In the genomic region with DNA sequence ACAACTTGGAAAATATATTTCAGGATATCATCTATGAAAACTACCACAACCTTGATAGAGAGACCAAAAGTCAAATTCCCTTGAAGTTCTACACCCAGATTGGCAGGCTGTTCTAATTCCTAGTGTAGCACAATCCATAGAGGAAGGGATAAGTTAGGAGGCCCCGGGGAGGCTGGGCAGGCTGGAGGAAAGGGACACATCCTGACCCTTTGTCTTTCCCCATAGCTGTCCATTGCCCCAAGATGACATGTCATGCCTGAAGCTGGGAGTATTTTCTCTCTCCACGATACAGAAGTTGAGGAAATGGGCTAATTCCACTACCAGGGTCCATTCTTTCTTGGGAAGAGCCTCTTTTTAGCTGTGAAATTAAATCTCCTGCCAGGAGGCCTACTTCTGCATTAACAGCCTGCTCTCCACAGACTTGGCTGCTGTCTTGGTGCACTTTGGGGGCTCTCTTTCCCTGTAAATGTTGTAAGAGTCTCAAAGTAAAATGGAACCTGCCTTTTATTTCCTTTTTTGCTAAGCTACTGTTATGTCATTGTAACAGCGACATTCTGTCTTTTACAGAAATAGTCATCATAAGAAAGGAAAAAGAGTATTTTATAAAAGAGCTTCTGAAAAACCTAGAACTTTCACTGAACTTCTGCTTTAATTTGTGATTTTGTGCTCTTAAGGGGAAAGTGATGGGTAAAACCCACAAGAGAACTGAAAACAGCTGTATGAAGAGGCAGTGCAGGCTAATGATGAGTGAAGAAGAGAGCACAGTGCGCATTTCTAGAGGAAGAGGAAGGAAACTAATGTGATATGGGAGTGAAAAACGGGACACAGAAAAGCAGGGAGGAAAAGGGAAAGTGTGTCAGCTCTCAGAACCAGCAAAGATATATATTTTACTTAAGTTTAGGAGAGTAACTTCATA, we compare ENCODE assay signal across 9 cellular contexts. TPM values are rescaled to one million over a fixed set of nuclear protein-coding genes. Genes with fewer than 3 reads are reported as not detected.
DNase-seq lines count a peak whose midpoint lies in the region; ATAC-seq, FAIRE-seq and TF ChIP-seq lines count a peak whose summit lies in the region.
"Not testable (repeated sequence)": the region's sequence is repeated elsewhere in the genome, so short reads cannot be mapped to it uniquely, and the experiment has no call there.
"Had no signal": no experiment of that assay in that cellular context is flagged by ENCODE, and none has a peak within 500 bp of the region (broad histone marks: within the 10 kb centered on the region; RNA-seq: fewer than 3 reads in every experiment).

No MANE protein-coding gene starts in this region.

- H3K27ac ChIP-seq in DND-41 (ENCODE audit: low read length), result not testable (repeated sequence)

- H3K4me3 ChIP-seq in DND-41 (ENCODE audit: low read depth in 1 of 2, low read length in 2 of 2); astrocyte of the cerebellum (ENCODE audit: low read depth, low read length): not testable (repeated sequence)

- not testable (repeated sequence) for H3K36me3 ChIP-seq in DND-41 (ENCODE audit: insufficient read depth, low read length)

- not testable (repeated sequence) for H3K4me1 ChIP-seq in DND-41 (ENCODE audit: insufficient read depth, low read length)

- ATAC-seq in DND-41 (ENCODE audit: insufficient read depth, low read depth) (peak; percentile 60; the same call in 2 of the 3 replicates), HG03575 (IDR thresholded peaks at IDR 0.05; ENCODE audit: extremely low read depth, insufficient number of reproducible peaks, low FRiP score, unreplicated experiment) (peak; percentile 66)
- peak; percentile 60 for ATAC-seq in stimulated activated effector memory CD8-positive, alpha-beta T cell treated with anti-CD3 and anti-CD28 coated beads, Interleukin-12 subunit alpha, Interleukin-12 subunit beta, amount 100 ng/mL, for 72 hours

- not testable (repeated sequence) for H3K27me3 ChIP-seq in DND-41 (ENCODE audit: insufficient read depth, low read length, poor library complexity)

- not testable (repeated sequence) for H3K9me3 ChIP-seq in DND-41 (ENCODE audit: insufficient read depth, low read length, severe bottlenecking)

- H3K9me3 Mint-ChIP-seq in HFFc6; stimulated activated effector memory CD8-positive, alpha-beta T cell treated with anti-CD3 and anti-CD28 coated beads, Interleukin-12 subunit alpha, Interleukin-12 subunit beta, amount 100 ng/mL, for 72 hours: not testable (repeated sequence)

- in situ Hi-C loops in astrocyte of the cerebellum (cut with HindIII; ENCODE audit: low sequenced_read_pairs), result not testable (repeated sequence)

- DNase-seq in DND-41; GM19239 (ENCODE audit: insufficient read length, low spot score); HFFc6; astrocyte of the cerebellum (ENCODE audit: low read depth); stimulated activated effector memory CD8-positive, alpha-beta T cell treated with anti-CD3 and anti-CD28 coated beads, Interleukin-12 subunit alpha, Interleukin-12 subunit beta, amount 100 ng/mL, for 72 hours (ENCODE audit: low spot score in 2 of 2): not testable (repeated sequence)
- DNase-seq in RKO (ENCODE audit: low spot score) (peak; percentile 2), iPS-NIHi7 (ENCODE audit: extremely low spot score) (peak; percentile 14)

- not testable (repeated sequence) for H3K4me1 Mint-ChIP-seq in HFFc6 (ENCODE audit: low read depth); stimulated activated effector memory CD8-positive, alpha-beta T cell treated with anti-CD3 and anti-CD28 coated beads, Interleukin-12 subunit alpha, Interleukin-12 subunit beta, amount 100 ng/mL, for 72 hours

- H3K9ac ChIP-seq in DND-41 (ENCODE audit: low read depth, low read length), result not testable (repeated sequence)

- H3K4me3 Mint-ChIP-seq in HFFc6, result 0 out of 2 replicates have a peak overlapping the region, but pooled peaks have one; percentile 1
- H3K4me3 Mint-ChIP-seq in stimulated activated effector memory CD8-positive, alpha-beta T cell treated with anti-CD3 and anti-CD28 coated beads, Interleukin-12 subunit alpha, Interleukin-12 subunit beta, amount 100 ng/mL, for 72 hours, result not testable (repeated sequence)

- not testable (repeated sequence) for H3K36me3 Mint-ChIP-seq in HFFc6 (ENCODE audit: low read depth); stimulated activated effector memory CD8-positive, alpha-beta T cell treated with anti-CD3 and anti-CD28 coated beads, Interleukin-12 subunit alpha, Interleukin-12 subunit beta, amount 100 ng/mL, for 72 hours

- TF ChIP-seq CTCF in DND-41 (IDR thresholded peaks at IDR 0.05; ENCODE audit: borderline replicate concordance, extremely low read depth, low read length, poor library complexity, severe bottlenecking), result peak; percentile 64
- peak; percentile 56 for TF ChIP-seq CTCF in HFFc6 (IDR thresholded peaks at IDR 0.05)
- peak; percentile 50 for TF ChIP-seq CTCF in astrocyte of the cerebellum (IDR thresholded peaks at IDR 0.05; ENCODE audit: low read depth, low read length, missing control alignments)

- peaks cover 23% of the 10 kb centered on the region for H3K27me3 Mint-ChIP-seq in HFFc6 (ENCODE audit: insufficient read depth)

- FAIRE-seq in GM19239 (lab: Jason Lieb, UNC), result peak; percentile 72

- H3K79me2 ChIP-seq in DND-41 (ENCODE audit: insufficient read depth, low read length), result not testable (repeated sequence)

- H3K27ac Mint-ChIP-seq in HFFc6; stimulated activated effector memory CD8-positive, alpha-beta T cell treated with anti-CD3 and anti-CD28 coated beads, Interleukin-12 subunit alpha, Interleukin-12 subunit beta, amount 100 ng/mL, for 72 hours: not testable (repeated sequence)

- H3K4me2 ChIP-seq in DND-41 (ENCODE audit: insufficient read depth, low read length), result not testable (repeated sequence)

- not testable (repeated sequence) for H4K20me1 ChIP-seq in DND-41 (ENCODE audit: insufficient read depth, low read length)

- H2AFZ ChIP-seq in DND-41 (ENCODE audit: low read depth, low read length), result not testable (repeated sequence)

RNA-seq across cellular contexts. Expression of a gene that starts 3.4 kb away (rescaled TPM):
- total RNA-seq in HFFc6 (2021; fragmentation: NEBNext Ultra II Directional; extraction: Animal tissue kit (Norgen Biotek cat#: 25700)), result not detected
- total RNA-seq: ureter had no signal

RNA-seq across cellular contexts. Expression of a gene that starts 6.7 kb away (rescaled TPM):
- total RNA-seq in HFFc6 (2021; fragmentation: NEBNext Ultra II Directional; extraction: Animal tissue kit (Norgen Biotek cat#: 25700)), result not detected
- total RNA-seq: ureter had no signal

RNA-seq across cellular contexts. Expression of a gene that starts 11.7 kb away (rescaled TPM):
- not detected for total RNA-seq in HFFc6 (2021; fragmentation: NEBNext Ultra II Directional; extraction: Animal tissue kit (Norgen Biotek cat#: 25700))
- total RNA-seq: ureter had no signal

RNA-seq across cellular contexts. Expression of a gene that starts 14.4 kb away (rescaled TPM):
- total RNA-seq in HFFc6 (2021; fragmentation: NEBNext Ultra II Directional; extraction: Animal tissue kit (Norgen Biotek cat#: 25700)), result not detected
- total RNA-seq: ureter had no signal

RNA-seq across cellular contexts. Expression of a gene that starts 26.1 kb away (rescaled TPM):
- total RNA-seq in HFFc6 (2021; fragmentation: NEBNext Ultra II Directional; extraction: Animal tissue kit (Norgen Biotek cat#: 25700)), result not detected
- total RNA-seq: ureter had no signal
